In the genomic region with DNA sequence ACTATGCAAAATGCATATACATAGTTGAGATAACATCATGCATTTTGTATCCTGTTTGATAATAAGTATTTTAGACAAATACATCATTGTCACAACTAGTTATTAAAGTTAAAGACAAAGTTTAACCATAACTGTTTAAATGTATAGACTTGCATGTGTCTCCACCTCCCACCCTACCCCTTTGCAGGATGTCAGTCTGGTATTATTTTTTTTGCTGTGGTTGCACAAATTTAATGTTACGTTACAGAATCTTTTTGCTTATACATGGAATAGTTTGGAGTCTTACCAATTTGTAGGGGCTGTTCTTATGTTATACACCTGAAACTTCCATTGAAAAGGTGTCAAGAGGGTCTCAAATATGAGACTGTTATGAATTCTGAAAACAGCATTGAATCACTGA, we compare ENCODE assay signal across 11 cellular contexts. TPM values are rescaled to one million over a fixed set of nuclear protein-coding genes. Genes with fewer than 3 reads are reported as not detected.
DNase-seq lines count a peak whose midpoint lies in the region; ATAC-seq and TF ChIP-seq lines count a peak whose summit lies in the region.
"Had no signal": no experiment of that assay in that cellular context is flagged by ENCODE, and none has a peak within 500 bp of the region (broad histone marks: within the 10 kb centered on the region; RNA-seq: fewer than 3 reads in every experiment).

No MANE protein-coding gene starts in this region.

- no peak overlapping the region for H2AK5ac ChIP-seq in IMR-90 (ENCODE audit: low read depth, low read length)

- H3K4me1 ChIP-seq in IMR-90 (ENCODE audit: control insufficient read depth, insufficient read depth, low read length): no peaks in the 10 kb centered on the region

- no peak overlapping the region for H3K23ac ChIP-seq in IMR-90 (ENCODE audit: low read depth, low read length)

- no peak overlapping the region for H3K9ac ChIP-seq in IMR-90 (ENCODE audit: low read depth, low read length)

- no CpG with 5 or more reads among the region's 1 CpG for WGBS in IMR-90 (ENCODE audit: extremely low coverage in 2 of 2, insufficient read length in 1 of 2), 2 experiments

- in situ Hi-C loops in IMR-90 (cut with MboI; ENCODE audit: low sequenced_read_pairs): no loop called here

- H3K4me3 ChIP-seq in IMR-90 (ENCODE audit: insufficient read depth, low read depth, low read length): no peak overlapping the region

- H4K8ac ChIP-seq in IMR-90 (ENCODE audit: low read depth in 2 of 2, low read length in 2 of 2): no peak overlapping the region

- H3K27me3 ChIP-seq in CD4-positive, alpha-beta T cell (ENCODE audit: control insufficient read depth, insufficient read depth, low read length): no peaks in the 10 kb centered on the region
- H3K27me3 ChIP-seq in IMR-90 (ENCODE audit: control insufficient read depth, insufficient read depth, low read length): peaks cover 14% of the 10 kb centered on the region

- no peak overlapping the region for H3K4me2 ChIP-seq in IMR-90 (ENCODE audit: low read depth, low read length)

- no peak for ATAC-seq in CD4-positive, alpha-beta T cell (ENCODE audit: poor library complexity)
- ATAC-seq in IMR-90 (ENCODE audit: low read depth) (no peak), HG03025 (IDR thresholded peaks at IDR 0.05; ENCODE audit: low FRiP score, unreplicated experiment) (no peak), GM19455 (IDR thresholded peaks at IDR 0.05; ENCODE audit: unreplicated experiment) (no peak), GM21381 (IDR thresholded peaks at IDR 0.05; ENCODE audit: unreplicated experiment) (no peak)
- no peak for ATAC-seq in activated T-helper 17 cell treated with anti-CD3 and anti-CD28 coated beads, Interleukin-2, amount 50 U/mL, for 72 hours (replicated peaks)
- ATAC-seq in naive thymus-derived CD8-positive, alpha-beta T cell: no peak
- ATAC-seq: Panc1 had no signal

- H3K36me3 ChIP-seq in IMR-90 (ENCODE audit: control insufficient read depth, insufficient read depth, low read length): no peaks in the 10 kb centered on the region

- H3K27ac ChIP-seq in CD4-positive, alpha-beta T cell (ENCODE audit: low read depth, low read length): peak overlapping the region; percentile 59
- no peak overlapping the region for H3K27ac ChIP-seq in IMR-90 (ENCODE audit: insufficient read depth, low read length)

- H2BK15ac ChIP-seq in IMR-90 (ENCODE audit: low read depth, low read length): no peak overlapping the region

- no peaks in the 10 kb centered on the region for H3K9me1 ChIP-seq in IMR-90 (ENCODE audit: insufficient read depth, low read length)

- no TSS peak for BruUV-seq in IMR-90 (replicated peaks; lab: Mats Ljungman, UMichigan)

- H2BK20ac ChIP-seq in IMR-90 (ENCODE audit: low read depth, low read length): no peak overlapping the region

- no peak overlapping the region for H2BK5ac ChIP-seq in IMR-90 (ENCODE audit: low read depth, low read length, poor library complexity, severe bottlenecking)

- H3K56ac ChIP-seq in IMR-90 (ENCODE audit: extremely low read depth, insufficient read depth, low read length): no peak overlapping the region

- no peaks in the 10 kb centered on the region for H3K27me3 Mint-ChIP-seq in CD4-positive, alpha-beta T cell
- no peaks in the 10 kb centered on the region for H3K27me3 Mint-ChIP-seq in activated T-helper 17 cell treated with anti-CD3 and anti-CD28 coated beads, Interleukin-2, amount 50 U/mL, for 72 hours
- H3K27me3 Mint-ChIP-seq in naive thymus-derived CD8-positive, alpha-beta T cell: no peaks in the 10 kb centered on the region

- H3K79me1 ChIP-seq in IMR-90 (ENCODE audit: low read depth in 1 of 2, low read length in 2 of 2): peaks cover 0 to 6% of the 10 kb centered on the region in 2 experiments; a peak in 1 of 4 replicates

- DNase-seq in CD4-positive, alpha-beta T cell: no peak
- DNase-seq in IMR-90: no peak
- no peak for DNase-seq in naive thymus-derived CD8-positive, alpha-beta T cell
- DNase-seq: activated gamma-delta T cell, NCI-H1436, NCI-H446 had no signal

- CTCF ChIA-PET in CD4-positive, alpha-beta T cell (lab: Charles Lee): no interaction called here
- CTCF ChIA-PET in IMR-90 (lab: Yijun Ruan, JAX): no interaction called here

- intact Hi-C loops in CD4-positive, alpha-beta T cell (cut with DNase I, micrococcal nuclease): no loop called here
- intact Hi-C loops in IMR-90 (cut with micrococcal nuclease): no loop called here

- no peak overlapping the region for H3K18ac ChIP-seq in IMR-90 (ENCODE audit: low read depth, low read length)

- no peaks in the 10 kb centered on the region for H3K9me3 Mint-ChIP-seq in CD4-positive, alpha-beta T cell
- no peaks in the 10 kb centered on the region for H3K9me3 Mint-ChIP-seq in activated T-helper 17 cell treated with anti-CD3 and anti-CD28 coated beads, Interleukin-2, amount 50 U/mL, for 72 hours
- H3K9me3 Mint-ChIP-seq in naive thymus-derived CD8-positive, alpha-beta T cell: no peaks in the 10 kb centered on the region

- H3K4ac ChIP-seq in IMR-90 (ENCODE audit: low read depth, low read length): no peak overlapping the region

- H2BK120ac ChIP-seq in IMR-90 (ENCODE audit: low read depth, low read length): no peak overlapping the region

- peak overlapping the region; percentile 85 for H3K4me3 Mint-ChIP-seq in CD4-positive, alpha-beta T cell
- peak overlapping the region; percentile 93 for H3K4me3 Mint-ChIP-seq in activated T-helper 17 cell treated with anti-CD3 and anti-CD28 coated beads, Interleukin-2, amount 50 U/mL, for 72 hours
- H3K4me3 Mint-ChIP-seq in naive thymus-derived CD8-positive, alpha-beta T cell: peak overlapping the region; percentile 49 to 88 (median 85)

- peaks cover 28% of the 10 kb centered on the region for H3K36me3 Mint-ChIP-seq in CD4-positive, alpha-beta T cell (ENCODE audit: low read depth)
- peaks cover 19% of the 10 kb centered on the region for H3K36me3 Mint-ChIP-seq in activated T-helper 17 cell treated with anti-CD3 and anti-CD28 coated beads, Interleukin-2, amount 50 U/mL, for 72 hours (ENCODE audit: low read depth)
- H3K36me3 Mint-ChIP-seq in naive thymus-derived CD8-positive, alpha-beta T cell: peaks cover 0 to 5% (median 0%) of the 10 kb centered on the region in 3 donors

- no peak overlapping the region for H2AK9ac ChIP-seq in IMR-90 (replicated peaks; ENCODE audit: low read depth, low read length, poor library complexity)

- no peaks in the 10 kb centered on the region for H3K9me3 ChIP-seq in CD4-positive, alpha-beta T cell (ENCODE audit: control insufficient read depth, low read length)
- no peaks in the 10 kb centered on the region for H3K9me3 ChIP-seq in IMR-90 (ENCODE audit: control insufficient read depth, insufficient read depth, low read length)

- no peak overlapping the region for H4K5ac ChIP-seq in IMR-90 (ENCODE audit: low read depth, low read length)

- no peak overlapping the region for H4K91ac ChIP-seq in IMR-90 (ENCODE audit: insufficient read depth, low read depth, low read length)

- H3K4me1 Mint-ChIP-seq in CD4-positive, alpha-beta T cell (ENCODE audit: low read depth): peaks cover 79% of the 10 kb centered on the region
- peaks cover 45% of the 10 kb centered on the region for H3K4me1 Mint-ChIP-seq in activated T-helper 17 cell treated with anti-CD3 and anti-CD28 coated beads, Interleukin-2, amount 50 U/mL, for 72 hours
- H3K4me1 Mint-ChIP-seq in naive thymus-derived CD8-positive, alpha-beta T cell: peaks cover 31 to 85% (median 81%) of the 10 kb centered on the region in 4 donors

- no peak for TF ChIP-seq RAD21 in IMR-90 (IDR thresholded peaks at IDR 0.05; ENCODE audit: low read length)

- POLR2A ChIA-PET in CD4-positive, alpha-beta T cell (lab: Charles Lee): interaction anchor here (1.0 to 6.2 kb wide), 4 partner anchors 11 to 32 kb away, joined by 5 to 56 read pairs (median 8); no protein-coding TSS in a partner anchor
- POLR2A ChIA-PET in IMR-90 (lab: Charles Lee; ENCODE audit: unreplicated experiment): no interaction called here
- POLR2A ChIA-PET in naive thymus-derived CD8-positive, alpha-beta T cell (lab: Charles Lee): interaction anchor here (0.5 to 1.0 kb wide), 2 partner anchors 23 to 398 kb away, joined by 3 to 5 read pairs; no protein-coding TSS in a partner anchor

- dilution Hi-C loops in IMR-90 (cut with HindIII; ENCODE audit: low sequenced_read_pairs, unreplicated experiment): no loop called here

- peak overlapping the region; percentile 86 for H3K27ac Mint-ChIP-seq in CD4-positive, alpha-beta T cell
- H3K27ac Mint-ChIP-seq in activated T-helper 17 cell treated with anti-CD3 and anti-CD28 coated beads, Interleukin-2, amount 50 U/mL, for 72 hours: peak overlapping the region; percentile 53
- H3K27ac Mint-ChIP-seq in naive thymus-derived CD8-positive, alpha-beta T cell: peak overlapping the region; percentile 72 to 98 (median 94)

- H2AFZ ChIP-seq in IMR-90 (replicated peaks; ENCODE audit: low read length, poor library complexity): no peak overlapping the region

- TF ChIP-seq POLR2A in IMR-90 (IDR thresholded peaks at IDR 0.05; ENCODE audit: low read depth, low read length): no peak

- no peak for TF ChIP-seq CTCF in CD4-positive, alpha-beta T cell (IDR thresholded peaks at IDR 0.05)
- no peak for TF ChIP-seq CTCF in IMR-90 (conservative IDR thresholded peaks at IDR 0.05; ENCODE audit: low read depth, low read length)

- no peaks in the 10 kb centered on the region for H4K20me1 ChIP-seq in IMR-90 (ENCODE audit: insufficient read depth, low read length)

- H3K14ac ChIP-seq in IMR-90 (replicated peaks; ENCODE audit: low read depth, low read length): no peak overlapping the region

TF ChIP-seq in IMR-90, 13 proteins besides CTCF, POLR2A, EP300 and RAD21:
- TF ChIP-seq CEBPB (IDR thresholded peaks at IDR 0.05; ENCODE audit: low read depth, low read length) (no peak), MAFK (IDR thresholded peaks at IDR 0.05; ENCODE audit: low read depth, low read length) (peak; percentile 93)

RNA-seq across cellular contexts. Expression of a gene that starts 5.6 kb away (rescaled TPM):
- total RNA-seq in CD4-positive, alpha-beta T cell: 10 to 100 TPM; 53.4 to 53.6 TPM
- 1.4 TPM in 2 replicates for total RNA-seq in IMR-90 (2012; rRNA removed)
- 2.7 and 4.3 TPM in 2 replicates for polyA plus RNA-seq in IMR-90 (2012; rRNA removed)
- polyA plus RNA-seq in IMR-90 (2012; cell fraction: cytosol; rRNA removed): 2.5 and 2.8 TPM in 2 replicates
- 0.69 and 1.6 TPM in 2 replicates for polyA plus RNA-seq in IMR-90 (2012; cell fraction: nucleus; rRNA removed; ENCODE audit: low replicate concordance)
- 10 to 100 TPM; 36.2 to 61.7 TPM for total RNA-seq in activated T-helper 17 cell treated with anti-CD3 and anti-CD28 coated beads, Interleukin-2, amount 50 U/mL, for 72 hours
- total RNA-seq in naive thymus-derived CD8-positive, alpha-beta T cell: 10 to 100 TPM; 26.8 to 28.4 TPM
- polyA plus RNA-seq in naive thymus-derived CD8-positive, alpha-beta T cell: 10 to 100 TPM; 23.1 to 35.6 (median 26.1) TPM

Comparison
In these comparisons a context has a peak if more than half of its experiments do, and no peak if none do; other contexts are left out.
1. RNA of a gene that starts 5.6 kb away (total RNA-seq): 36.2 to 61.7 TPM in activated T-helper 17 cell treated with anti-CD3 and anti-CD28 coated beads, Interleukin-2, amount 50 U/mL, for 72 hours, 53.4 to 53.6 TPM in CD4-positive, alpha-beta T cell and 26.8 to 28.4 TPM in naive thymus-derived CD8-positive, alpha-beta T cell; 1.4 TPM in IMR-90; every median in the first group is over 10 times any median in the second.
2. Peak in every context shown above with its lines, with median percentiles within 50 percentile points of each other: H3K27ac Mint-ChIP-seq and H3K4me3 Mint-ChIP-seq.